ENCODE assay signal across 1 cellular context in genomic region chr6:121436966-121437756, GRCh38.
TF ChIP-seq lines count a peak whose summit lies in the region.

No MANE protein-coding gene starts in this region.

TF ChIP-seq in HEK293, 187 proteins besides CTCF, POLR2A, EP300 and RAD21 (continued from another document):
- TF ChIP-seq, protein P1, sequence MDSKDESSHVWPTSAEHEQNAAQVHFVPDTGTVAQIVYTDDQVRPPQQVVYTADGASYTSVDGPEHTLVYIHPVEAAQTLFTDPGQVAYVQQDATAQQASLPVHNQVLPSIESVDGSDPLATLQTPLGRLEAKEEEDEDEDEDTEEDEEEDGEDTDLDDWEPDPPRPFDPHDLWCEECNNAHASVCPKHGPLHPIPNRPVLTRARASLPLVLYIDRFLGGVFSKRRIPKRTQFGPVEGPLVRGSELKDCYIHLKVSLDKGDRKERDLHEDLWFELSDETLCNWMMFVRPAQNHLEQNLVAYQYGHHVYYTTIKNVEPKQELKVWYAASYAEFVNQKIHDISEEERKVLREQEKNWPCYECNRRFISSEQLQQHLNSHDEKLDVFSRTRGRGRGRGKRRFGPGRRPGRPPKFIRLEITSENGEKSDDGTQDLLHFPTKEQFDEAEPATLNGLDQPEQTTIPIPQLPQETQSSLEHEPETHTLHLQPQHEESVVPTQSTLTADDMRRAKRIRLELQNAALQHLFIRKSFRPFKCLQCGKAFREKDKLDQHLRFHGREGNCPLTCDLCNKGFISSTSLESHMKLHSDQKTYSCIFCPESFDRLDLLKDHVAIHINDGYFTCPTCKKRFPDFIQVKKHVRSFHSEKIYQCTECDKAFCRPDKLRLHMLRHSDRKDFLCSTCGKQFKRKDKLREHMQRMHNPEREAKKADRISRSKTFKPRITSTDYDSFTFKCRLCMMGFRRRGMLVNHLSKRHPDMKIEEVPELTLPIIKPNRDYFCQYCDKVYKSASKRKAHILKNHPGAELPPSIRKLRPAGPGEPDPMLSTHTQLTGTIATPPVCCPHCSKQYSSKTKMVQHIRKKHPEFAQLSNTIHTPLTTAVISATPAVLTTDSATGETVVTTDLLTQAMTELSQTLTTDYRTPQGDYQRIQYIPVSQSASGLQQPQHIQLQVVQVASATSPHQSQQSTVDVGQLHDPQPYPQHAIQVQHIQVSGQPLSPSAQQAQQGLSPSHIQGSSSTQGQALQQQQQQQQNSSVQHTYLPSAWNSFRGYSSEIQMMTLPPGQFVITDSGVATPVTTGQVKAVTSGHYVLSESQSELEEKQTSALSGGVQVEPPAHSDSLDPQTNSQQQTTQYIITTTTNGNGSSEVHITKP (tag by site-specific recombination; IDR thresholded peaks at IDR 0.05) = peak; percentile 96
- TF ChIP-seq ZNF16 (tag by site-specific recombination; IDR thresholded peaks at IDR 0.05; ENCODE audit: low read depth) (no peak), PRDM1 (tag by site-specific recombination; IDR thresholded peaks at IDR 0.05) (no peak), ZNF23 (tag by site-specific recombination; IDR thresholded peaks at IDR 0.05; ENCODE audit: borderline replicate concordance) (no peak), ZNF280D (tag by site-specific recombination; IDR thresholded peaks at IDR 0.05) (no peak), ZNF548 (tag by site-specific recombination; IDR thresholded peaks at IDR 0.05) (no peak)
- TF ChIP-seq, protein P2, sequence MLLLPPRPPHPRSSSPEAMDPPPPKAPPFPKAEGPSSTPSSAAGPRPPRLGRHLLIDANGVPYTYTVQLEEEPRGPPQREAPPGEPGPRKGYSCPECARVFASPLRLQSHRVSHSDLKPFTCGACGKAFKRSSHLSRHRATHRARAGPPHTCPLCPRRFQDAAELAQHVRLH (tag by site-specific recombination; IDR thresholded peaks at IDR 0.05) = no peak
